In the genomic region with DNA sequence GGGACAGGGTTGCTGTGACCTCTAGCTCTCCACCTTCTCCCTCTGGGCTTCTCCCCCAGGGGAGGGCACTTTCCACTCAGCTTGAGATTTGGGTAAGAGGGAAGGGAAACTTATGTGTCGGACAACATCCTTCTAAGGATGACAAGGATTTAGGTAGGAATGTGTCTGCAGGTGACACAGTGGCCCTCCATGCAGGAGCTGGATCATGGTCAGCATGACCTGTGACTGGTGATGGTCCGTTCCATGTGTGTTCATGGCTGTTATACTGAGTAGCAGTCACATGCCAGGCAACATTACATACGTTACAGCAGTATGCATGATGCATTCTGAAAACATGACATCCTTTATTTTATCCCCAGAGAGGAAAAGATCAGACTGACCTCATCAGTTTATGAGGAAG, we compare ENCODE assay signal across 18 cellular contexts.
DNase-seq lines count a peak whose midpoint lies in the region; FAIRE-seq and TF ChIP-seq lines count a peak whose summit lies in the region.
"Had no signal": no experiment of that assay in that cellular context is flagged by ENCODE, and none has a peak within 500 bp of the region (broad histone marks: within the 10 kb centered on the region; RNA-seq: fewer than 3 reads in every experiment).

No MANE protein-coding gene starts in this region.

- no peak overlapping the region for H3K9ac ChIP-seq in Karpas-422 (ENCODE audit: low read length)

- peak overlapping the region; percentile 11 for H3K27ac ChIP-seq in AG04450 (ENCODE audit: low read depth, low read length)
- H3K27ac ChIP-seq in spleen: no peak overlapping the region
- H3K27ac ChIP-seq in Karpas-422 (ENCODE audit: low read length): no peak overlapping the region
- H3K27ac ChIP-seq: 22Rv1 had no signal

- no peaks in the 10 kb centered on the region for H3K27me3 ChIP-seq in AG04450 (ENCODE audit: control insufficient read depth, insufficient read depth, low read length)
- peaks cover 2% of the 10 kb centered on the region for H3K27me3 ChIP-seq in bronchial epithelial cell (ENCODE audit: control insufficient read depth, insufficient read depth, low read length)
- H3K27me3 ChIP-seq in spleen (replicated peaks in 1 of 7): no peaks in the 10 kb centered on the region
- H3K27me3 ChIP-seq in Karpas-422 (ENCODE audit: low read length): no peaks in the 10 kb centered on the region

- H3K36me3 ChIP-seq in bronchial epithelial cell (ENCODE audit: control insufficient read depth, insufficient read depth, low read length) (no peaks in the 10 kb centered on the region), spleen (no peaks in the 10 kb centered on the region), Karpas-422 (ENCODE audit: insufficient read depth, low read length) (no peaks in the 10 kb centered on the region)

- no peaks in the 10 kb centered on the region for H3K9me2 ChIP-seq in Karpas-422 (replicated peaks; ENCODE audit: insufficient read depth, low read length)

- peak; percentile 97 for FAIRE-seq in bronchial epithelial cell (lab: Jason Lieb, UNC)
- FAIRE-seq: D721Med, H54 had no signal

- H3K4me1 ChIP-seq in spleen (peaks cover 0 to 5% (median 0%) of the 10 kb centered on the region in 6 donors), Karpas-422 (ENCODE audit: low read length) (no peaks in the 10 kb centered on the region)

- CTCF ChIA-PET in AG04450 (lab: Charles Lee): no interaction called here

- H3K4me3 ChIP-seq in AG04450 (ENCODE audit: low read depth, low read length): no peak overlapping the region
- no peak overlapping the region for H3K4me3 ChIP-seq in bronchial epithelial cell (ENCODE audit: low read depth, low read length)
- H3K4me3 ChIP-seq in spleen: no peak overlapping the region
- H3K4me3 ChIP-seq in Karpas-422 (ENCODE audit: low read length): no peak overlapping the region

- H3K79me2 ChIP-seq in Karpas-422 (ENCODE audit: low read length): no peaks in the 10 kb centered on the region

- no peak overlapping the region for H2AFZ ChIP-seq in Karpas-422 (ENCODE audit: low read length)

- H3K9me3 ChIP-seq in AG04450 (ENCODE audit: control insufficient read depth, insufficient read depth, low read length) (peaks cover 4% of the 10 kb centered on the region; the same call in 1 of the 2 replicates), spleen (no peaks in the 10 kb centered on the region), Karpas-422 (ENCODE audit: low read length) (no peaks in the 10 kb centered on the region)

- DNase-seq in AG04450 (ENCODE audit: low read depth, low spot score) (no peak), bronchial epithelial cell (ENCODE audit: low read depth) (no peak), posterior vena cava (ENCODE audit: low spot score) (peak; percentile 55), spleen (peak; percentile 31), DMS79 (lab: John Stamatoyannopoulos, UW) (no peak), Karpas-422 (no peak), pons (ENCODE audit: low spot score) (no peak)
- DNase-seq: AML-193; C1 segment of cervical spinal cord; CD4-positive, alpha-beta T cell; COR-L47; DMS153; DND-41; GDM1; KG1 had no signal

- intact Hi-C loops in posterior vena cava (cut with DNase I) (no loop called here), spleen (cut with DNase I; ENCODE audit: low total_unique reads) (no loop called here)

- H4K20me1 ChIP-seq in Karpas-422 (ENCODE audit: insufficient read depth, low read depth, low read length): no peaks in the 10 kb centered on the region

- 78 to 94% (median 90%) methylated on average over 3 of the region's 3 CpGs for WGBS in spleen, 5 donors

- POLR2A ChIA-PET in AG04450 (lab: Yijun Ruan, JAX): no interaction called here

- H3K4me2 ChIP-seq in Karpas-422 (ENCODE audit: low read depth, low read length, poor library complexity, severe bottlenecking): no peak overlapping the region

- TF ChIP-seq CTCF in AG04450 (IDR thresholded peaks at IDR 0.05; ENCODE audit: low read depth, low read length) (no peak), bronchial epithelial cell (IDR thresholded peaks at IDR 0.05; ENCODE audit: insufficient read depth, low read length, severe bottlenecking) (no peak), spleen (IDR thresholded peaks at IDR 0.05 in 8 of 11, conservative IDR thresholded peaks at IDR 0.05 in 3 of 11) (no peak)

- no peak for TF ChIP-seq POLR2A in spleen (IDR thresholded peaks at IDR 0.05)

Comparison
In these comparisons a context has a peak if more than half of its experiments do, and no peak if none do; other contexts are left out.
1. DNase-seq: peak in posterior vena cava (single experiment) and spleen (single experiment); none in AG04450 (single experiment), bronchial epithelial cell (single experiment), DMS79 (single experiment), Karpas-422 (single experiment) and pons (single experiment).